In the genomic region with DNA sequence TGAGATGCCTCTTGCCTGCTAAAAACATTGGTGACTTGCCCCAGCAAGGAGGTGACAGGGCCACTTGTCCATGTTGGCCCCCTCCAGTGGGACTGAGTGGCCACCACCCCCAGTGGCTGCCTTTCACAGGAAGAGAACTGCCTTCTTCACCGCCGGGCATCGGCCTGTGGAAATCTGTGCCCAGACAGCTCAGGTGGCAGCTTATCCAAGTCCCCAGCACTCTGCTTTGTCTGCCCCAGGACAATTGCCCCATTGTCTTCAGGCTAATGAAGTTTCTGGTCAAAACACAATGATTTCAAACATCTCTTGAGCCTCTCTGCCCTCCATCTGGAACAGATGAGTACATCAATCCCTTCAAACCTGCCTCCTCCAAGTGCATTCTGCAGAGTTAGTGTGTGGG, we compare ENCODE assay signal across 4 cellular contexts.
A peak's percentile ranks its signal among the peaks of the same experiment; 100 is the strongest.
DNase-seq lines count a peak whose midpoint lies in the region; ATAC-seq, FAIRE-seq and TF ChIP-seq lines count a peak whose summit lies in the region.
"Not testable (repeated sequence)": the region's sequence is repeated elsewhere in the genome, so short reads cannot be mapped to it uniquely, and the experiment has no call there.

No MANE protein-coding gene starts in this region.

- not testable (repeated sequence) for DNase-seq in GM12878 (ENCODE audit: low read depth, low spot score); endothelial cell of umbilical vein (ENCODE audit: low read depth, low spot score); HepG2 (ENCODE audit: low spot score); urothelium cell line (ENCODE audit: low spot score)

- not testable (repeated sequence) for H3K4me3 ChIP-seq in GM12878; endothelial cell of umbilical vein (replicated peaks in 1 of 3; ENCODE audit: insufficient read depth in 1 of 3, low read depth in 1 of 3, low read length in 3 of 3); HepG2 (replicated peaks in 1 of 3; ENCODE audit: insufficient read depth in 1 of 3, low read depth in 2 of 3, low read length in 3 of 3)

- not testable (repeated sequence) for TF ChIP-seq CTCF in GM12878 (IDR thresholded peaks at IDR 0.05 in 2 of 3, conservative IDR thresholded peaks at IDR 0.05 in 1 of 3; ENCODE audit: control insufficient read depth in 2 of 3, extremely low read depth in 1 of 3, insufficient read depth in 1 of 3, low read depth in 3 of 3, low read length in 3 of 3); endothelial cell of umbilical vein (IDR thresholded peaks at IDR 0.05; ENCODE audit: extremely low read depth in 1 of 2, insufficient read depth in 1 of 2, low read depth in 1 of 2, low read length in 2 of 2); HepG2 (CRISPR knock-in tag; IDR thresholded peaks at IDR 0.05)

- H3K9ac ChIP-seq in GM12878 (ENCODE audit: control insufficient read depth, insufficient read depth, low read length); endothelial cell of umbilical vein (replicated peaks; ENCODE audit: extremely low read depth, insufficient read depth, low read length); HepG2 (ENCODE audit: insufficient read depth, low read depth, low read length): not testable (repeated sequence)

- not testable (repeated sequence) for H3K36me3 ChIP-seq in GM12878 (ENCODE audit: control insufficient read depth in 2 of 2, insufficient read depth in 2 of 2, low read length in 1 of 2); endothelial cell of umbilical vein (ENCODE audit: control insufficient read depth in 2 of 2, extremely low read depth in 1 of 2, insufficient read depth in 2 of 2, low read length in 2 of 2); HepG2 (replicated peaks in 1 of 2; ENCODE audit: control insufficient read depth in 1 of 2, insufficient read depth in 2 of 2, low read length in 2 of 2)

- BruUV-seq in GM12878 (replicated peaks; lab: Mats Ljungman, UMichigan); endothelial cell of umbilical vein (replicated peaks; lab: Mats Ljungman, UMichigan); HepG2 (replicated peaks; lab: Mats Ljungman, UMichigan): not testable (repeated sequence)

- FAIRE-seq in GM12878 (lab: Jason Lieb, UNC) (peak; percentile 27), endothelial cell of umbilical vein (lab: Jason Lieb, UNC) (peak; percentile 48), HepG2 (lab: Jason Lieb, UNC) (peak; percentile 4), urothelium cell line (lab: Jason Lieb, UNC) (peak; percentile 46)

- H3K4me2 ChIP-seq in GM12878 (ENCODE audit: control insufficient read depth, insufficient read depth); endothelial cell of umbilical vein (ENCODE audit: insufficient read depth, low read length); HepG2 (ENCODE audit: low read depth, low read length): not testable (repeated sequence)

- not testable (repeated sequence) for H4K20me1 ChIP-seq in GM12878 (ENCODE audit: control insufficient read depth, insufficient read depth); endothelial cell of umbilical vein (replicated peaks; ENCODE audit: control insufficient read depth, extremely low read depth, insufficient read depth, low read length); HepG2 (ENCODE audit: insufficient read depth, low read length)

- ATAC-seq in GM12878, HepG2: not testable (repeated sequence)

- RAD21 ChIA-PET in GM12878 (lab: Charles Lee; ENCODE audit: unreplicated experiment) = not testable (repeated sequence)

- H3K9me3 ChIP-seq in GM12878 (replicated peaks; ENCODE audit: control insufficient read depth, insufficient read depth, low read length); endothelial cell of umbilical vein (replicated peaks; ENCODE audit: control insufficient read depth, insufficient read depth, low read length); HepG2 (ENCODE audit: low read length): not testable (repeated sequence)

- not testable (repeated sequence) for H2AFZ ChIP-seq in GM12878 (ENCODE audit: control insufficient read depth, low read depth, low read length); endothelial cell of umbilical vein (ENCODE audit: low read depth, low read length); HepG2 (ENCODE audit: low read length)

- H3K9me1 ChIP-seq in endothelial cell of umbilical vein (replicated peaks; ENCODE audit: control insufficient read depth, extremely low read depth, insufficient read depth, low read length) = not testable (repeated sequence)

- H3K27me3 ChIP-seq in GM12878 (replicated peaks in 1 of 2; ENCODE audit: control insufficient read depth in 2 of 2, insufficient read depth in 2 of 2, low read length in 1 of 2); endothelial cell of umbilical vein (ENCODE audit: control insufficient read depth in 2 of 2, insufficient read depth in 2 of 2, low read length in 2 of 2); HepG2 (ENCODE audit: control insufficient read depth in 1 of 2, insufficient read depth in 2 of 2, low read length in 2 of 2): not testable (repeated sequence)

- intact Hi-C loops in GM12878 (cut with micrococcal nuclease; ENCODE audit: unreplicated experiment); endothelial cell of umbilical vein (cut with micrococcal nuclease); HepG2 (cut with micrococcal nuclease; ENCODE audit: unreplicated experiment): not testable (repeated sequence)

- SMC1A ChIA-PET in GM12878 (lab: Charles Lee; ENCODE audit: uncharacterized antibody, unreplicated experiment) = not testable (repeated sequence)

- POLR2A ChIA-PET in GM12878 (lab: Charles Lee); endothelial cell of umbilical vein (lab: Charles Lee); HepG2 (lab: Yijun Ruan, JAX): not testable (repeated sequence)

- dilution Hi-C loops in endothelial cell of umbilical vein (cut with MboI; ENCODE audit: extremely low pct_ligation_motif_present, low sequenced_read_pairs) = not testable (repeated sequence)

- not testable (repeated sequence) for TF ChIP-seq RAD21 in GM12878 (IDR thresholded peaks at IDR 0.05; ENCODE audit: insufficient read depth, low read depth, low read length); HepG2 (CRISPR knock-in tag; IDR thresholded peaks at IDR 0.05)

- CTCF ChIA-PET in GM12878 (lab: Yijun Ruan, JAX); endothelial cell of umbilical vein (lab: Charles Lee); HepG2 (lab: Yijun Ruan, JAX; ENCODE audit: low intra/inter-chr PET ratio, low total read pairs): not testable (repeated sequence)

- H3K27ac ChIP-seq in GM12878 (ENCODE audit: control insufficient read depth, insufficient read depth); endothelial cell of umbilical vein (ENCODE audit: insufficient read depth, low read depth, low read length); HepG2 (ENCODE audit: extremely low read length, insufficient read depth, low read length): not testable (repeated sequence)

- in situ Hi-C loops in GM12878 (cut with MboI); HepG2 (cut with HindIII; ENCODE audit: extremely low pct_ligation_motif_present, low pct_unique_long_range_greater_than_20kb): not testable (repeated sequence)

- not testable (repeated sequence) for TF ChIP-seq POLR2A in GM12878 (IDR thresholded peaks at IDR 0.05; ENCODE audit: low read depth, low read length); endothelial cell of umbilical vein (IDR thresholded peaks at IDR 0.05; ENCODE audit: low read depth, low read length); HepG2 (IDR thresholded peaks at IDR 0.05; ENCODE audit: insufficient read depth in 1 of 2, low read depth in 2 of 2, low read length in 2 of 2)

- WGBS in GM12878 (ENCODE audit: insufficient coverage, insufficient replicate concordance, low lambda C conversion rate, missing lambda C conversion rate) = no CpG with 5 or more reads among the region's 3 CpGs
- no CpG with 5 or more reads among the region's 3 CpGs for WGBS in HepG2 (ENCODE audit: low lambda C conversion rate)

- H3K4me1 ChIP-seq in GM12878 (ENCODE audit: control insufficient read depth, insufficient read depth, low read length); endothelial cell of umbilical vein (ENCODE audit: control insufficient read depth, extremely low read depth, insufficient read depth, low read length); HepG2 (ENCODE audit: insufficient read depth, low read length): not testable (repeated sequence)

- not testable (repeated sequence) for TF ChIP-seq EP300 in GM12878 (IDR thresholded peaks at IDR 0.05; ENCODE audit: borderline replicate concordance in 1 of 2, control insufficient read depth in 1 of 2, low read depth in 2 of 2, low read length in 2 of 2); HepG2 (IDR thresholded peaks at IDR 0.05; ENCODE audit: low read depth in 2 of 2, low read length in 2 of 2); HepG2 (CRISPR knock-in tag; IDR thresholded peaks at IDR 0.05; ENCODE audit: borderline replicate concordance)

- not testable (repeated sequence) for H3K79me2 ChIP-seq in GM12878 (ENCODE audit: control insufficient read depth, insufficient read depth, low read length); endothelial cell of umbilical vein (ENCODE audit: control insufficient read depth, insufficient read depth, low read length); HepG2 (ENCODE audit: insufficient read depth, low read length)
